In genomic region chr19:43704002-43704705, GRCh38 we compare ENCODE assay signal across 18 cellular contexts. TPM values are rescaled to one million over a fixed set of nuclear protein-coding genes. Genes with fewer than 3 reads are reported as not detected.
"Had no signal": no experiment of that assay in that cellular context is flagged by ENCODE, and none has a peak within 500 bp of the region (broad histone marks: within the 10 kb centered on the region; RNA-seq: fewer than 3 reads in every experiment).

No MANE protein-coding gene starts in this region.

- H3K36me3 ChIP-seq: adrenal gland had no signal

- H3K4me3 Mint-ChIP-seq: immature natural killer cell; nephron progenitor cell; stimulated activated naive CD8-positive, alpha-beta T cell treated with anti-CD3 and anti-CD28 coated beads, Interleukin-15, amount 100 ng/mL, for 72 hours; T-helper 1 cell treated with Interleukin-12 subunit alpha and Interleukin-12 subunit beta and Interleukin-4 antibody, amounts not matched to agents 30 μg/mL and 1 μg/mL, for 36 hours had no signal

- H3K9me3 ChIP-seq: testis had no signal

- H3K36me3 Mint-ChIP-seq: immature natural killer cell had no signal

- H3K27me3 ChIP-seq: testis had no signal

- ATAC-seq: stimulated activated naive CD8-positive, alpha-beta T cell treated with anti-CD3 and anti-CD28 coated beads, Interleukin-15, amount 100 ng/mL, for 72 hours had no signal

- H3K27ac Mint-ChIP-seq: nephron progenitor cell; stimulated activated naive CD8-positive, alpha-beta T cell treated with anti-CD3 and anti-CD28 coated beads, Interleukin-15, amount 100 ng/mL, for 72 hours had no signal

- H3K9me3 Mint-ChIP-seq: immature natural killer cell had no signal

- H3K4me3 ChIP-seq: adrenal gland, coronary artery, testis had no signal

- DNase-seq: activated CD4-positive, alpha-beta T cell treated with anti-CD3 and anti-CD28 coated beads for 4 hours; activated CD8-positive, alpha-beta memory T cell treated with anti-CD3 and anti-CD28 coated beads for 24 hours; activated naive CD4-positive, alpha-beta T cell treated with anti-CD3 and anti-CD28 coated beads, Interleukin-2, amount 50 U/mL, for 16 hours; adrenal gland; immature natural killer cell; nephron progenitor cell; stimulated activated CD4-positive, alpha-beta T cell treated with anti-CD3 and anti-CD28 coated beads, Interleukin-2, amount 100 ng/mL, for 48 hours; stimulated activated CD8-positive, alpha-beta memory T cell treated with anti-CD3 and anti-CD28 coated beads, Interleukin-4, amount 100 ng/mL, for 48 hours; stimulated activated naive CD8-positive, alpha-beta T cell treated with anti-CD3 and anti-CD28 coated beads, Interleukin-15, amount 100 ng/mL, for 72 hours; testis had no signal

- H3K27ac ChIP-seq: adrenal gland, coronary artery, testis had no signal

RNA-seq across cellular contexts. Expression of gene IRGC, which starts 11.7 kb away (rescaled TPM):
- total RNA-seq: adrenal gland, cardiac septum, epithelial cell of proximal tubule, glomerular endothelial cell, osteoblast, pulmonary artery endothelial cell, ureter had no signal
- polyA plus RNA-seq: adrenal gland had no signal
